In genomic region chr4:26907731-26908599, GRCh38 we compare ENCODE assay signal across 17 cellular contexts. TPM values are rescaled to one million over a fixed set of nuclear protein-coding genes. Genes with fewer than 3 reads are reported as not detected.
DNase-seq lines count a peak whose midpoint lies in the region; ATAC-seq and TF ChIP-seq lines count a peak whose summit lies in the region.
"Had no signal": no experiment of that assay in that cellular context is flagged by ENCODE, and none has a peak within 500 bp of the region (broad histone marks: within the 10 kb centered on the region; RNA-seq: fewer than 3 reads in every experiment).

No MANE protein-coding gene starts in this region.

- no peak overlapping the region for H3K4me3 ChIP-seq in naive thymus-derived CD4-positive, alpha-beta T cell (ENCODE audit: low read length)
- no peak overlapping the region for H3K4me3 ChIP-seq in esophagus squamous epithelium
- H3K4me3 ChIP-seq: left lung had no signal

- POLR2A ChIA-PET in naive thymus-derived CD4-positive, alpha-beta T cell (lab: Charles Lee), result interaction anchor here (0.6 to 1.2 kb wide), 2 partner anchors 22 to 62 kb away, joined by 5 read pairs; no protein-coding TSS in a partner anchor

- intact Hi-C loops in CD14-positive monocyte (cut with micrococcal nuclease), result no loop called here
- intact Hi-C loops in naive thymus-derived CD4-positive, alpha-beta T cell (cut with micrococcal nuclease), result loop anchor here in 1 of 2 donors (1.0 kb wide), 1 partner anchor 8 kb away; no protein-coding TSS in a partner anchor
- intact Hi-C loops in esophagus squamous epithelium (cut with DNase I), result no loop called here

- peak overlapping the region; percentile 3 to 46 for H3K4me3 Mint-ChIP-seq in CD14-positive monocyte
- peak overlapping the region; percentile 49 for H3K4me3 Mint-ChIP-seq in activated T-helper 17 cell treated with anti-CD3 and anti-CD28 coated beads, Interleukin-2, amount 50 U/mL, for 72 hours
- peak overlapping the region in 7 of 10 donors; percentile 3 to 50 (median 27) for H3K4me3 Mint-ChIP-seq in naive thymus-derived CD4-positive, alpha-beta T cell

- CTCF ChIA-PET in naive thymus-derived CD4-positive, alpha-beta T cell (lab: Charles Lee), result interaction anchor here (1.1 kb wide), 1 partner anchor 46 kb away, joined by 3 read pairs; no protein-coding TSS in a partner anchor

- peaks cover 37% of the 10 kb centered on the region for H3K4me1 Mint-ChIP-seq in CD14-positive monocyte
- H3K4me1 Mint-ChIP-seq in activated T-helper 17 cell treated with anti-CD3 and anti-CD28 coated beads, Interleukin-2, amount 50 U/mL, for 72 hours, result peaks cover 34% of the 10 kb centered on the region
- H3K4me1 Mint-ChIP-seq in naive thymus-derived CD4-positive, alpha-beta T cell, result peaks cover 56 to 92% (median 83%) of the 10 kb centered on the region in 7 donors

- H3K9me3 ChIP-seq in naive thymus-derived CD4-positive, alpha-beta T cell (ENCODE audit: control insufficient read depth in 2 of 3, low read length in 3 of 3), result no peaks in the 10 kb centered on the region
- no peaks in the 10 kb centered on the region for H3K9me3 ChIP-seq in esophagus squamous epithelium
- H3K9me3 ChIP-seq: left lung had no signal

- no peak for TF ChIP-seq POLR2A in esophagus squamous epithelium (IDR thresholded peaks at IDR 0.05)

- no peaks in the 10 kb centered on the region for H3K36me3 ChIP-seq in naive thymus-derived CD4-positive, alpha-beta T cell (ENCODE audit: control insufficient read depth in 2 of 3, insufficient read depth in 3 of 3, low read length in 3 of 3)
- no peaks in the 10 kb centered on the region for H3K36me3 ChIP-seq in esophagus squamous epithelium
- H3K36me3 ChIP-seq: left lung had no signal

- ATAC-seq in GM18519 (IDR thresholded peaks at IDR 0.05; ENCODE audit: low FRiP score, unreplicated experiment) (peak; percentile 44), GM18517 (IDR thresholded peaks at IDR 0.05; ENCODE audit: unreplicated experiment) (no peak)
- ATAC-seq in activated T-helper 17 cell treated with anti-CD3 and anti-CD28 coated beads, Interleukin-2, amount 50 U/mL, for 72 hours (replicated peaks), result peak; percentile 74
- ATAC-seq in naive thymus-derived CD4-positive, alpha-beta T cell, result peak; percentile 26
- ATAC-seq: HCT116, left lung had no signal

- TF ChIP-seq CTCF in CD14-positive monocyte (IDR thresholded peaks at IDR 0.05) (no peak), esophagus squamous epithelium (IDR thresholded peaks at IDR 0.05) (no peak)

- 59 to 79% methylated on average over 4 to 7 of the region's 7 CpGs for WGBS in esophagus squamous epithelium, 2 donors

- peaks cover 5% of the 10 kb centered on the region in 2 donors for H3K36me3 Mint-ChIP-seq in CD14-positive monocyte
- H3K36me3 Mint-ChIP-seq in activated T-helper 17 cell treated with anti-CD3 and anti-CD28 coated beads, Interleukin-2, amount 50 U/mL, for 72 hours (ENCODE audit: low read depth), result no peaks in the 10 kb centered on the region
- H3K36me3 Mint-ChIP-seq in naive thymus-derived CD4-positive, alpha-beta T cell, result peaks cover 0 to 16% (median 2%) of the 10 kb centered on the region in 5 donors

- peak overlapping the region in 3 of 7 donors; percentile 20 to 58 (median 25) for H3K27ac Mint-ChIP-seq in CD14-positive monocyte
- peak overlapping the region; percentile 65 for H3K27ac Mint-ChIP-seq in activated T-helper 17 cell treated with anti-CD3 and anti-CD28 coated beads, Interleukin-2, amount 50 U/mL, for 72 hours
- peak overlapping the region in 7 of 9 donors; percentile 6 to 80 (median 32) for H3K27ac Mint-ChIP-seq in naive thymus-derived CD4-positive, alpha-beta T cell

- no peak for DNase-seq in CD14-positive monocyte (ENCODE audit: low spot score)
- no peak for DNase-seq in naive thymus-derived CD4-positive, alpha-beta T cell
- no peak for DNase-seq in NAMALWA (ENCODE audit: low spot score)
- no peak for DNase-seq in medulla oblongata (ENCODE audit: extremely low spot score)
- no peak for DNase-seq in esophagus squamous epithelium (lab: John Stamatoyannopoulos, UW)
- DNase-seq: activated CD4-positive, alpha-beta T cell treated with anti-CD3 and anti-CD28 coated beads, Interleukin-2, amount 50 U/mL, for 4 hours; aorta; effector CD8-positive, alpha-beta T cell; glutamatergic neuron; KG1; NCI-H2107; stimulated activated CD4-positive, alpha-beta T cell treated with anti-CD3 and anti-CD28 coated beads, Interleukin-2, amount 100 ng/mL, for 24 hours had no signal

- H3K4me1 ChIP-seq in naive thymus-derived CD4-positive, alpha-beta T cell (ENCODE audit: control insufficient read depth in 2 of 2, insufficient read depth in 2 of 2, low read length in 2 of 2), result peaks cover 26 to 35% of the 10 kb centered on the region in 2 donors
- H3K4me1 ChIP-seq in esophagus squamous epithelium, result peaks cover 0 to 25% (median 0%) of the 10 kb centered on the region in 3 donors

- no peak overlapping the region for H3K27ac ChIP-seq in naive thymus-derived CD4-positive, alpha-beta T cell (ENCODE audit: low read depth, low read length)
- H3K27ac ChIP-seq in esophagus squamous epithelium, result peak overlapping the region in 2 of 4 donors; percentile 14 to 31
- H3K27ac ChIP-seq: left lung had no signal

- no peaks in the 10 kb centered on the region for H3K27me3 ChIP-seq in naive thymus-derived CD4-positive, alpha-beta T cell (ENCODE audit: control insufficient read depth in 2 of 2, insufficient read depth in 2 of 2, low read length in 2 of 2)
- no peaks in the 10 kb centered on the region for H3K27me3 ChIP-seq in esophagus squamous epithelium
- H3K27me3 ChIP-seq: left lung had no signal

- H3K27me3 Mint-ChIP-seq in CD14-positive monocyte (ENCODE audit: low read depth in 3 of 3), result no peaks in the 10 kb centered on the region
- no peaks in the 10 kb centered on the region for H3K27me3 Mint-ChIP-seq in activated T-helper 17 cell treated with anti-CD3 and anti-CD28 coated beads, Interleukin-2, amount 50 U/mL, for 72 hours
- H3K27me3 Mint-ChIP-seq in naive thymus-derived CD4-positive, alpha-beta T cell, result no peaks in the 10 kb centered on the region

- peaks cover 0 to 2% (median 0%) of the 10 kb centered on the region in 7 donors for H3K9me3 Mint-ChIP-seq in CD14-positive monocyte
- H3K9me3 Mint-ChIP-seq in activated T-helper 17 cell treated with anti-CD3 and anti-CD28 coated beads, Interleukin-2, amount 50 U/mL, for 72 hours, result no peaks in the 10 kb centered on the region
- H3K9me3 Mint-ChIP-seq in naive thymus-derived CD4-positive, alpha-beta T cell, result no peaks in the 10 kb centered on the region

RNA-seq across cellular contexts. Expression of gene STIM2, which starts 47.3 kb away (rescaled TPM):
- 1 to 10 TPM; 8.6 to 8.8 TPM for polyA plus RNA-seq in CD14-positive monocyte
- total RNA-seq in activated T-helper 17 cell treated with anti-CD3 and anti-CD28 coated beads, Interleukin-2, amount 50 U/mL, for 72 hours, result 10 to 100 TPM; 38.4 to 39.6 TPM
- total RNA-seq in naive thymus-derived CD4-positive, alpha-beta T cell, result 100 to 1,000 TPM in 1 of 5 experiments, 10 to 100 TPM in 4; 61.7 to 103 (median 74.5) TPM
- 10 to 100 TPM; 24.6 to 38.4 TPM for polyA plus RNA-seq in naive thymus-derived CD4-positive, alpha-beta T cell
- 10 to 100 TPM in 2 of 4 donors, 1 to 10 TPM in 2; 3.4 to 13.4 (median 8.2) TPM for total RNA-seq in esophagus squamous epithelium
